ENCODE assay signal across 9 cellular contexts in the genomic region with DNA sequence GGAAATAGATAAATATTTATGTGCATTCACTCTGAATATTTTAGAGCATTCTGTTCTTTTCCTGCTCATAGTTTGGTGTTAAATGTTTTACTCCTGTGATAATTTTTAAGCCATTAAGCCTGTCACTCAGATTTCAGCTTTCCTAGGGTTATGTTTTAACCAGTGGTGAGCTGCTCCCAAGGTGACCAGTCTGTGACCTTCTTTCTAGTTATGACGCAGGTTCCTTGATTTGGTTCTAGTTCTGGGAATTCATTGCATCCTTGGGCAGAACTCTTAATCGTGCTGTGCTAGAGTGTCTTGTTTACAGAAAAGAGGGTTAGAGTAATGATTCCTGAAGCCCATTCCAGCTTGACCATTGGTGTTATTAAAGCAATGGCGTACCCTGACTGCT. TPM values are rescaled to one million over a fixed set of nuclear protein-coding genes. Genes with fewer than 3 reads are reported as not detected.
DNase-seq lines count a peak whose midpoint lies in the region; ATAC-seq and TF ChIP-seq lines count a peak whose summit lies in the region.
"Had no signal": no experiment of that assay in that cellular context is flagged by ENCODE, and none has a peak within 500 bp of the region (broad histone marks: within the 10 kb centered on the region; RNA-seq: fewer than 3 reads in every experiment).

No MANE protein-coding gene starts in this region.

- TF ChIP-seq POLR2A in breast epithelium (IDR thresholded peaks at IDR 0.05): no peak
- TF ChIP-seq POLR2A in transverse colon (IDR thresholded peaks at IDR 0.05): no peak

- no peaks in the 10 kb centered on the region for H3K9me3 ChIP-seq in breast epithelium
- H3K9me3 ChIP-seq in liver (ENCODE audit: control insufficient read depth in 4 of 4, low read length in 3 of 4): no peaks in the 10 kb centered on the region
- H3K9me3 ChIP-seq in transverse colon: no peaks in the 10 kb centered on the region

- no peaks in the 10 kb centered on the region for H3K36me3 Mint-ChIP-seq in activated T-cell treated with anti-CD3 and anti-CD28 coated beads, Interleukin-2, amount 50 U/mL, for 72 hours (ENCODE audit: insufficient read depth in 2 of 2)

- peaks cover 32% of the 10 kb centered on the region for H3K4me1 Mint-ChIP-seq in activated T-cell treated with anti-CD3 and anti-CD28 coated beads, Interleukin-2, amount 50 U/mL, for 72 hours (ENCODE audit: low read depth)

- H3K27ac ChIP-seq in breast epithelium: peak overlapping the region; percentile 99
- peak overlapping the region; percentile 100 for H3K27ac ChIP-seq in liver (ENCODE audit: low read depth in 1 of 2, low read length in 2 of 2)
- peak overlapping the region; percentile 97 to 98 (median 98) for H3K27ac ChIP-seq in transverse colon

- no peak for TF ChIP-seq CTCF in breast epithelium (IDR thresholded peaks at IDR 0.05)
- TF ChIP-seq CTCF in liver (IDR thresholded peaks at IDR 0.05; ENCODE audit: low read depth, low read length, missing input control): no peak
- no peak for TF ChIP-seq CTCF in transverse colon (IDR thresholded peaks at IDR 0.05)

- peaks cover 7% of the 10 kb centered on the region for H3K27me3 Mint-ChIP-seq in activated T-cell treated with anti-CD3 and anti-CD28 coated beads, Interleukin-2, amount 50 U/mL, for 72 hours (ENCODE audit: low read depth)

- TF ChIP-seq RAD21 in liver (IDR thresholded peaks at IDR 0.05): no peak

- H3K4me1 ChIP-seq in breast epithelium: no peaks in the 10 kb centered on the region
- peaks cover 0 to 18% (median 7%) of the 10 kb centered on the region in 4 donors for H3K4me1 ChIP-seq in liver (ENCODE audit: control insufficient read depth in 4 of 4, insufficient read depth in 4 of 4, low read length in 3 of 4)
- peaks cover 0 to 27% (median 19%) of the 10 kb centered on the region in 4 donors for H3K4me1 ChIP-seq in transverse colon

- H3K27ac Mint-ChIP-seq in activated T-cell treated with anti-CD3 and anti-CD28 coated beads, Interleukin-2, amount 50 U/mL, for 72 hours: peak overlapping the region; percentile 24

- in situ Hi-C loops in transverse colon (cut with MboI; ENCODE audit: low pct_ligation_motif_present in 1 of 4, low pct_unique_long_range_greater_than_20kb in 1 of 4, low sequenced_read_pairs in 3 of 4): no loop called here

- H3K4me3 Mint-ChIP-seq in activated T-cell treated with anti-CD3 and anti-CD28 coated beads, Interleukin-2, amount 50 U/mL, for 72 hours: peak overlapping the region; percentile 89 to 98

- H3K27me3 ChIP-seq in breast epithelium: no peaks in the 10 kb centered on the region
- H3K27me3 ChIP-seq in liver (ENCODE audit: control insufficient read depth in 4 of 4, insufficient read depth in 4 of 4, low read length in 3 of 4): no peaks in the 10 kb centered on the region
- no peaks in the 10 kb centered on the region for H3K27me3 ChIP-seq in transverse colon

- H3K4me3 ChIP-seq in breast epithelium: peak overlapping the region; percentile 69 to 91 (median 82)
- peak overlapping the region; percentile 74 to 93 (median 89) for H3K4me3 ChIP-seq in liver (ENCODE audit: low read depth in 1 of 3, low read length in 3 of 3)
- H3K4me3 ChIP-seq in transverse colon: peak overlapping the region in 3 of 4 donors; percentile 66 to 84 (median 73)

- DNase-seq in activated T-cell treated with anti-CD3 and anti-CD28 coated beads, Interleukin-2, amount 50 U/mL, for 72 hours: no peak
- no peak for DNase-seq in activated T-cell treated with anti-CD3 and anti-CD28 coated beads, Interleukin-2, amount 50 U/mL, for 48 hours
- DNase-seq in breast epithelium (ENCODE audit: low spot score in 2 of 2) (no peak), transverse colon (no peak), nucleus accumbens (lab: John Stamatoyannopoulos, UW) (no peak), KG1 (lab: John Stamatoyannopoulos, UW) (no peak)
- no peak for DNase-seq in stimulated activated CD4-positive, alpha-beta T cell treated with anti-CD3 and anti-CD28 coated beads, Interleukin-4, amount 100 ng/mL, for 4 hours
- DNase-seq: RPMI8226 had no signal

- no peak for ATAC-seq in activated T-cell treated with anti-CD3 and anti-CD28 coated beads, Interleukin-2, amount 50 U/mL, for 72 hours (replicated peaks in 1 of 2)

- H3K36me3 ChIP-seq in breast epithelium (no peaks in the 10 kb centered on the region), liver (ENCODE audit: control insufficient read depth in 4 of 4, insufficient read depth in 3 of 4, low read depth in 1 of 4, low read length in 3 of 4) (peaks cover 5 to 13% (median 9%) of the 10 kb centered on the region in 4 donors), transverse colon (peaks cover 0 to 15% (median 2%) of the 10 kb centered on the region in 4 donors)

- peak overlapping the region; percentile 94 to 99 for H3K9ac ChIP-seq in liver (ENCODE audit: low read depth in 1 of 2, low read length in 2 of 2)

- no peak for TF ChIP-seq EP300 in transverse colon (IDR thresholded peaks at IDR 0.05; ENCODE audit: low read depth)

- intact Hi-C loops in breast epithelium (cut with DNase I; ENCODE audit: low total_unique reads): no loop called here
- intact Hi-C loops in transverse colon (cut with DNase I; ENCODE audit: low total_unique reads): no loop called here

- no peaks in the 10 kb centered on the region for H3K9me3 Mint-ChIP-seq in activated T-cell treated with anti-CD3 and anti-CD28 coated beads, Interleukin-2, amount 50 U/mL, for 72 hours

- WGBS in liver: 47% methylated on average over 3 of the region's 3 CpGs
- WGBS in transverse colon (ENCODE audit: low coverage in 1 of 2), 2 donors: 52 to 67% methylated on average over 3 of the region's 3 CpGs

TF ChIP-seq in liver, 16 proteins besides CTCF, POLR2A, EP300 and RAD21 (continues in another document):
- TF ChIP-seq JUND (IDR thresholded peaks at IDR 0.05) (peak in 1 of 2 donors; percentile 39), YY1 (IDR thresholded peaks at IDR 0.05) (peak; percentile 39), RXRA (IDR thresholded peaks at IDR 0.05) (peak in 1 of 2 donors; percentile 61), SP1 (IDR thresholded peaks at IDR 0.05) (peak; percentile 28), TAF1 (conservative IDR thresholded peaks at IDR 0.05) (peak; percentile 7), HNF4A (conservative IDR thresholded peaks at IDR 0.05) (peak; percentile 17 to 21)
- TF ChIP-seq, protein P1, sequence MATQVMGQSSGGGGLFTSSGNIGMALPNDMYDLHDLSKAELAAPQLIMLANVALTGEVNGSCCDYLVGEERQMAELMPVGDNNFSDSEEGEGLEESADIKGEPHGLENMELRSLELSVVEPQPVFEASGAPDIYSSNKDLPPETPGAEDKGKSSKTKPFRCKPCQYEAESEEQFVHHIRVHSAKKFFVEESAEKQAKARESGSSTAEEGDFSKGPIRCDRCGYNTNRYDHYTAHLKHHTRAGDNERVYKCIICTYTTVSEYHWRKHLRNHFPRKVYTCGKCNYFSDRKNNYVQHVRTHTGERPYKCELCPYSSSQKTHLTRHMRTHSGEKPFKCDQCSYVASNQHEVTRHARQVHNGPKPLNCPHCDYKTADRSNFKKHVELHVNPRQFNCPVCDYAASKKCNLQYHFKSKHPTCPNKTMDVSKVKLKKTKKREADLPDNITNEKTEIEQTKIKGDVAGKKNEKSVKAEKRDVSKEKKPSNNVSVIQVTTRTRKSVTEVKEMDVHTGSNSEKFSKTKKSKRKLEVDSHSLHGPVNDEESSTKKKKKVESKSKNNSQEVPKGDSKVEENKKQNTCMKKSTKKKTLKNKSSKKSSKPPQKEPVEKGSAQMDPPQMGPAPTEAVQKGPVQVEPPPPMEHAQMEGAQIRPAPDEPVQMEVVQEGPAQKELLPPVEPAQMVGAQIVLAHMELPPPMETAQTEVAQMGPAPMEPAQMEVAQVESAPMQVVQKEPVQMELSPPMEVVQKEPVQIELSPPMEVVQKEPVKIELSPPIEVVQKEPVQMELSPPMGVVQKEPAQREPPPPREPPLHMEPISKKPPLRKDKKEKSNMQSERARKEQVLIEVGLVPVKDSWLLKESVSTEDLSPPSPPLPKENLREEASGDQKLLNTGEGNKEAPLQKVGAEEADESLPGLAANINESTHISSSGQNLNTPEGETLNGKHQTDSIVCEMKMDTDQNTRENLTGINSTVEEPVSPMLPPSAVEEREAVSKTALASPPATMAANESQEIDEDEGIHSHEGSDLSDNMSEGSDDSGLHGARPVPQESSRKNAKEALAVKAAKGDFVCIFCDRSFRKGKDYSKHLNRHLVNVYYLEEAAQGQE (IDR thresholded peaks at IDR 0.05): peak; percentile 49
- TF ChIP-seq, protein P2, sequence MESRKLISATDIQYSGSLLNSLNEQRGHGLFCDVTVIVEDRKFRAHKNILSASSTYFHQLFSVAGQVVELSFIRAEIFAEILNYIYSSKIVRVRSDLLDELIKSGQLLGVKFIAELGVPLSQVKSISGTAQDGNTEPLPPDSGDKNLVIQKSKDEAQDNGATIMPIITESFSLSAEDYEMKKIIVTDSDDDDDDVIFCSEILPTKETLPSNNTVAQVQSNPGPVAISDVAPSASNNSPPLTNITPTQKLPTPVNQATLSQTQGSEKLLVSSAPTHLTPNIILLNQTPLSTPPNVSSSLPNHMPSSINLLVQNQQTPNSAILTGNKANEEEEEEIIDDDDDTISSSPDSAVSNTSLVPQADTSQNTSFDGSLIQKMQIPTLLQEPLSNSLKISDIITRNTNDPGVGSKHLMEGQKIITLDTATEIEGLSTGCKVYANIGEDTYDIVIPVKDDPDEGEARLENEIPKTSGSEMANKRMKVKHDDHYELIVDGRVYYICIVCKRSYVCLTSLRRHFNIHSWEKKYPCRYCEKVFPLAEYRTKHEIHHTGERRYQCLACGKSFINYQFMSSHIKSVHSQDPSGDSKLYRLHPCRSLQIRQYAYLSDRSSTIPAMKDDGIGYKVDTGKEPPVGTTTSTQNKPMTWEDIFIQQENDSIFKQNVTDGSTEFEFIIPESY (IDR thresholded peaks at IDR 0.05): no peak
- TF ChIP-seq, protein P3, sequence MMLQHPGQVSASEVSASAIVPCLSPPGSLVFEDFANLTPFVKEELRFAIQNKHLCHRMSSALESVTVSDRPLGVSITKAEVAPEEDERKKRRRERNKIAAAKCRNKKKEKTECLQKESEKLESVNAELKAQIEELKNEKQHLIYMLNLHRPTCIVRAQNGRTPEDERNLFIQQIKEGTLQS (IDR thresholded peaks at IDR 0.05): no peak

RNA-seq across cellular contexts. Expression of a gene that starts 2.2 kb away (rescaled TPM):
- 10 to 100 TPM; 15.8 to 20.3 TPM for total RNA-seq in activated T-cell treated with anti-CD3 and anti-CD28 coated beads, Interleukin-2, amount 50 U/mL, for 72 hours
- total RNA-seq in breast epithelium (100 to 1,000 TPM; 146 to 182 (median 155) TPM), liver (10 to 100 TPM; 50.8 to 55.1 TPM), transverse colon (10 to 100 TPM; 33.6 to 65.3 (median 59.5) TPM)
- polyA plus RNA-seq in liver: 100 to 1,000 TPM in 1 of 2 donors, 10 to 100 TPM in 1; 18.0 to 118 TPM

RNA-seq across cellular contexts. Expression of a gene that starts 36.0 kb away (rescaled TPM):
- total RNA-seq in activated T-cell treated with anti-CD3 and anti-CD28 coated beads, Interleukin-2, amount 50 U/mL, for 72 hours: not detected
- total RNA-seq in breast epithelium: under 1 TPM in 2 of 3 donors, not detected in 1; 0.33 to 0.44 TPM
- total RNA-seq in liver: under 1 TPM in 1 of 2 donors, not detected in 1; 0.37 TPM
- polyA plus RNA-seq in liver: not detected
- not detected for total RNA-seq in transverse colon

RNA-seq across cellular contexts. Expression of a gene that starts 42.9 kb away (rescaled TPM):
- total RNA-seq in activated T-cell treated with anti-CD3 and anti-CD28 coated beads, Interleukin-2, amount 50 U/mL, for 72 hours: not detected
- total RNA-seq in breast epithelium (10 to 100 TPM in 1 of 3 donors, 1 to 10 TPM in 1, not detected in 1; 3.3 to 17.1 TPM), liver (under 1 TPM in 1 of 2 donors, not detected in 1; 0.37 TPM), transverse colon (under 1 TPM in 1 of 4 donors, not detected in 3; 0.96 TPM)
- under 1 TPM in 1 of 2 donors, not detected in 1; 0.13 TPM for polyA plus RNA-seq in liver
